26 cellular contexts compared by ENCODE assay signal in genomic region chr4:83178029-83178428, GRCh38.
DNase-seq lines count a peak whose midpoint lies in the region; ATAC-seq, FAIRE-seq and TF ChIP-seq lines count a peak whose summit lies in the region.
"Had no signal": no experiment of that assay in that cellular context is flagged by ENCODE, and none has a peak within 500 bp of the region (broad histone marks: within the 10 kb centered on the region; RNA-seq: fewer than 3 reads in every experiment).

No MANE protein-coding gene starts in this region.

- TF ChIP-seq POLR2A in GM12892 (IDR thresholded peaks at IDR 0.05; ENCODE audit: low read depth, low read length), result no peak

- peak; percentile 78 for FAIRE-seq in GM12892 (lab: Jason Lieb, UNC)

- H3K27me3 Mint-ChIP-seq in IgD-negative memory B cell, result no peaks in the 10 kb centered on the region

- H3K36me3 Mint-ChIP-seq in IgD-negative memory B cell, result peaks cover 3% of the 10 kb centered on the region
- H3K36me3 Mint-ChIP-seq: neural progenitor cell had no signal

- peak overlapping the region in 2 of 3 donors; percentile 39 to 57 for H3K27ac Mint-ChIP-seq in IgD-negative memory B cell
- H3K27ac Mint-ChIP-seq: CD14-positive monocyte, neural progenitor cell had no signal

- H3K9me3 Mint-ChIP-seq in IgD-negative memory B cell, result peaks cover 0 to 2% (median 0%) of the 10 kb centered on the region in 3 donors
- H3K9me3 Mint-ChIP-seq: CD14-positive monocyte had no signal

- no peak overlapping the region for H3K27ac ChIP-seq in caudate nucleus (ENCODE audit: low read depth, low read length)
- H3K27ac ChIP-seq: breast epithelium, hepatocyte, neural progenitor cell, SK-N-MC, tibial artery, VCaP had no signal

- H3K4me1 Mint-ChIP-seq in IgD-negative memory B cell, result peaks cover 47 to 54% (median 50%) of the 10 kb centered on the region in 3 donors
- H3K4me1 Mint-ChIP-seq: neural progenitor cell had no signal

- DNase-seq in GM12892 (ENCODE audit: insufficient read length), result no peak
- DNase-seq in islet precursor cell, result no peak
- no peak for DNase-seq in glomerular visceral epithelial cell (ENCODE audit: extremely low spot score)
- no peak for DNase-seq in caudate nucleus (lab: John Stamatoyannopoulos, UW)
- no peak for DNase-seq in NCI-H1930 (lab: John Stamatoyannopoulos, UW)
- DNase-seq: ACHN; activated CD4-positive, alpha-beta T cell treated with anti-CD3 and anti-CD28 coated beads, Interleukin-2, amount 50 U/mL, for 1 hour; activated gamma-delta T cell treated with Interleukin-2 at 50 U/mL for 16 hours; cortex of kidney; KBM-7; mucosa of descending colon; NCI-H524; RPMI8226; stimulated activated CD4-positive, alpha-beta T cell treated with anti-CD3 and anti-CD28 coated beads, Interleukin-2, amount 100 ng/mL, for 24 hours; stimulated activated naive CD4-positive, alpha-beta T cell treated with Interleukin-2 at 50 U/mL for 16 hours; T-helper 2 cell; tibial artery had no signal

- peak overlapping the region in 2 of 4 donors; percentile 25 to 82 for H3K4me3 Mint-ChIP-seq in IgD-negative memory B cell
- H3K4me3 Mint-ChIP-seq: CD14-positive monocyte, neural progenitor cell had no signal

- ATAC-seq in GM19455 (IDR thresholded peaks at IDR 0.05; ENCODE audit: unreplicated experiment) (peak; percentile 46), HG02870 (IDR thresholded peaks at IDR 0.05; ENCODE audit: unreplicated experiment) (peak; percentile 55)
- ATAC-seq: mucosa of descending colon had no signal
